14 cellular contexts compared by ENCODE assay signal in the genomic region with DNA sequence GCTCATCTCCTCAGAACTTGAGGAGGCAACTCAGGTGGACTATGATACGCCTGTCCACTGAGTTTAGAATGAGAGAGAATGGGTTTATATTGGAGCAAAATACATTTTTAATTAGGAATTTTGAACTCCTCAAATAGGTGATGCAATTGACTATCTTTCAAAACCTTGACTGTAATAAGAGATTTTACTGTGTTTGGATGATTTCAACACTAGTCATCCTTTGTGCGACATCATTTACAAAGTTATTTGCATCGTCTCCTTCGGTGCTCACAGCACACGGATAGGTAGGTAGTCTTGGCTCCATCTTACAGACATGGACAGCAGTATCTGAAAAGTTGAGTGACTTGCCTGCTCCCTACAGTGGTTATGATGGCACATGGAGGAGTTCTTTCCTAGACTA.
"Had no signal": no experiment of that assay in that cellular context is flagged by ENCODE, and none has a peak within 500 bp of the region (broad histone marks: within the 10 kb centered on the region; RNA-seq: fewer than 3 reads in every experiment).

No MANE protein-coding gene starts in this region.

- H3K4me3 ChIP-seq: suprapubic skin had no signal

- H3K4me1 ChIP-seq: suprapubic skin had no signal

- H3K27me3 Mint-ChIP-seq: activated CD4-positive, alpha-beta memory T cell treated with anti-CD3 and anti-CD28 coated beads, Interleukin-2, amount 10 ng/mL, durations not matched to agents 7 days and 5 days had no signal

- H3K27ac ChIP-seq: suprapubic skin, WERI-Rb-1 had no signal

- H3K4me1 Mint-ChIP-seq: activated CD4-positive, alpha-beta memory T cell treated with anti-CD3 and anti-CD28 coated beads, Interleukin-2, amount 10 ng/mL, durations not matched to agents 7 days and 5 days; central memory CD8-positive, alpha-beta T cell had no signal

- H3K36me3 ChIP-seq: suprapubic skin had no signal

- ATAC-seq: stimulated activated naive CD8-positive, alpha-beta T cell treated with anti-CD3 and anti-CD28 coated beads, Interleukin-15, Interleukin-2, amounts not matched to agents 100 U/mL and 50 U/mL, for 24 hours had no signal

- H3K27ac Mint-ChIP-seq: activated CD4-positive, alpha-beta memory T cell treated with anti-CD3 and anti-CD28 coated beads, Interleukin-2, amount 10 ng/mL, durations not matched to agents 7 days and 5 days; activated T-cell treated with anti-CD3 and anti-CD28 coated beads, Interleukin-2, amount 50 U/mL, for 24 hours had no signal

- H3K4me3 Mint-ChIP-seq: activated CD4-positive, alpha-beta memory T cell treated with anti-CD3 and anti-CD28 coated beads, Interleukin-2, amount 10 ng/mL, durations not matched to agents 7 days and 5 days; activated T-cell treated with anti-CD3 and anti-CD28 coated beads, Interleukin-2, amount 50 U/mL, for 24 hours; central memory CD8-positive, alpha-beta T cell; nephron had no signal

- H3K27me3 ChIP-seq: suprapubic skin had no signal

- H3K9me3 ChIP-seq: suprapubic skin had no signal

- H3K9me3 Mint-ChIP-seq: activated CD4-positive, alpha-beta memory T cell treated with anti-CD3 and anti-CD28 coated beads, Interleukin-2, amount 10 ng/mL, durations not matched to agents 7 days and 5 days; activated T-cell treated with anti-CD3 and anti-CD28 coated beads, Interleukin-2, amount 50 U/mL, for 24 hours; central memory CD8-positive, alpha-beta T cell; nephron had no signal

- DNase-seq: activated CD4-positive, alpha-beta memory T cell treated with anti-CD3 and anti-CD28 coated beads, Interleukin-2, amount 10 ng/mL, durations not matched to agents 7 days and 5 days; activated effector memory CD4-positive, alpha-beta T cell treated with Interleukin-2 at 50 U/mL for 16 hours; activated naive CD4-positive, alpha-beta T cell treated with anti-CD3 and anti-CD28 coated beads, Interleukin-2, amount 50 U/mL, for 16 hours; activated T-cell treated with anti-CD3 and anti-CD28 coated beads, Interleukin-2, amount 50 U/mL, for 24 hours; effector CD8-positive, alpha-beta T cell; nucleus accumbens; small intestine; stimulated activated CD4-positive, alpha-beta T cell treated with anti-CD3 and anti-CD28 coated beads, Interleukin-4, amount 100 ng/mL, for 24 hours; stimulated activated naive CD8-positive, alpha-beta T cell treated with anti-CD3 and anti-CD28 coated beads, Interleukin-15, Interleukin-2, amounts not matched to agents 100 U/mL and 50 U/mL, for 24 hours; T-helper 1 cell; WERI-Rb-1 had no signal
